ENCODE assay signal across 31 cellular contexts in genomic region chr5:26864061-26864460, GRCh38.
"Had no signal": no experiment of that assay in that cellular context is flagged by ENCODE, and none has a peak within 500 bp of the region (broad histone marks: within the 10 kb centered on the region; RNA-seq: fewer than 3 reads in every experiment).

No MANE protein-coding gene starts in this region.

- H3K27me3 ChIP-seq: neural progenitor cell, ovary, spleen, suprapubic skin, testis, tibial artery, transverse colon, upper lobe of right lung, uterus had no signal

- DNase-seq: natural killer cell; occipital lobe; ovary; posterior cingulate gyrus; psoas muscle; right cardiac atrium; spleen; stimulated activated CD4-positive, alpha-beta T cell treated with anti-CD3 and anti-CD28 coated beads, Interleukin-12 subunit alpha, Interleukin-12 subunit beta, amount 100 ng/mL, for 4 hours; stimulated activated CD4-positive, alpha-beta T cell treated with anti-CD3 and anti-CD28 coated beads, Interleukin-1b, Interleukin-23, amount 100 ng/mL, for 48 hours; stimulated activated CD4-positive, alpha-beta T cell treated with anti-CD3 and anti-CD28 coated beads, Interleukin-4, amount 100 ng/mL, for 1 hour; stimulated activated CD4-positive, alpha-beta T cell treated with anti-CD3 and anti-CD28 coated beads, Interleukin-4, amount 100 ng/mL, for 4 hours; stimulated activated CD8-positive, alpha-beta memory T cell treated with anti-CD3 and anti-CD28 coated beads, Interleukin-4, amount 100 ng/mL, for 48 hours; stimulated activated naive CD4-positive, alpha-beta T cell; stimulated activated naive CD8-positive, alpha-beta T cell treated with anti-CD3 and anti-CD28 coated beads, Interleukin-15, amount 100 ng/mL, for 72 hours; stimulated activated naive CD8-positive, alpha-beta T cell treated with anti-CD3 and anti-CD28 coated beads, Interleukin-15, Interleukin-2, amounts not matched to agents 100 U/mL and 50 U/mL, for 24 hours; substantia nigra; testis; tibial artery; transverse colon; upper lobe of right lung; uterus had no signal

- H3K79me2 ChIP-seq: parathyroid adenoma had no signal

- H3K27ac ChIP-seq: neural progenitor cell, ovary, parathyroid adenoma, psoas muscle, skin epidermis, spleen, suprapubic skin, testis, tibial artery, transverse colon, upper lobe of right lung, uterus had no signal

- H3K4me1 ChIP-seq: neural progenitor cell, parathyroid adenoma, psoas muscle, spleen, suprapubic skin, testis, tibial artery, transverse colon, upper lobe of right lung, uterus had no signal

- H3K4me3 Mint-ChIP-seq: natural killer cell; nephron; neural progenitor cell; stimulated activated memory B cell treated with anti-CD40 and anti-IgM and Interleukin-4, amounts not matched to agents 10 μg/mL and 1 μg/mL and 100 μg/mL, for 72 hours; stimulated activated naive CD8-positive, alpha-beta T cell treated with anti-CD3 and anti-CD28 coated beads, Interleukin-15, amount 100 ng/mL, for 72 hours; type B pancreatic cell had no signal

- H3K4me3 ChIP-seq: neural progenitor cell, ovary, psoas muscle, skin epidermis, smooth muscle cell, spleen, suprapubic skin, testis, tibial artery, transverse colon, upper lobe of right lung, uterus had no signal

- H3K4me2 ChIP-seq: neural progenitor cell, smooth muscle cell had no signal

- H3K36me3 Mint-ChIP-seq: natural killer cell; neural progenitor cell; stimulated activated memory B cell treated with anti-CD40 and anti-IgM and Interleukin-4, amounts not matched to agents 10 μg/mL and 1 μg/mL and 100 μg/mL, for 72 hours; type B pancreatic cell had no signal

- H3K9ac ChIP-seq: neural progenitor cell, parathyroid adenoma had no signal

- H3K9me3 ChIP-seq: ovary, psoas muscle, suprapubic skin, testis, tibial artery, transverse colon, upper lobe of right lung, uterus had no signal

- H3K36me3 ChIP-seq: neural progenitor cell, ovary, spleen, suprapubic skin, tibial artery, transverse colon, upper lobe of right lung, uterus had no signal

- H3K9me3 Mint-ChIP-seq: nephron, neural progenitor cell, type B pancreatic cell had no signal

- H3K27me3 Mint-ChIP-seq: progenitor cell of endocrine pancreas; stimulated activated memory B cell treated with anti-CD40 and anti-IgM and Interleukin-4, amounts not matched to agents 10 μg/mL and 1 μg/mL and 100 μg/mL, for 72 hours; stimulated activated naive CD8-positive, alpha-beta T cell treated with anti-CD3 and anti-CD28 coated beads, Interleukin-15, amount 100 ng/mL, for 72 hours; type B pancreatic cell had no signal

- H3K4me1 Mint-ChIP-seq: natural killer cell; nephron; neural progenitor cell; stimulated activated memory B cell treated with anti-CD40 and anti-IgM and Interleukin-4, amounts not matched to agents 10 μg/mL and 1 μg/mL and 100 μg/mL, for 72 hours; stimulated activated naive CD8-positive, alpha-beta T cell treated with anti-CD3 and anti-CD28 coated beads, Interleukin-15, amount 100 ng/mL, for 72 hours had no signal

- ATAC-seq: natural killer cell; psoas muscle; right cardiac atrium; sciatic nerve; stimulated activated memory B cell treated with anti-CD40 and anti-IgM and Interleukin-4, amounts not matched to agents 10 μg/mL and 1 μg/mL and 100 μg/mL, for 72 hours; stimulated activated naive CD8-positive, alpha-beta T cell treated with anti-CD3 and anti-CD28 coated beads, Interleukin-15, amount 100 ng/mL, for 72 hours; stimulated activated naive CD8-positive, alpha-beta T cell treated with anti-CD3 and anti-CD28 coated beads, Interleukin-15, Interleukin-2, amounts not matched to agents 100 U/mL and 50 U/mL, for 24 hours; upper lobe of right lung had no signal

- H2AFZ ChIP-seq: neural progenitor cell, parathyroid adenoma had no signal

- H3K27ac Mint-ChIP-seq: natural killer cell; nephron; neural progenitor cell; progenitor cell of endocrine pancreas; stimulated activated memory B cell treated with anti-CD40 and anti-IgM and Interleukin-4, amounts not matched to agents 10 μg/mL and 1 μg/mL and 100 μg/mL, for 72 hours; stimulated activated naive CD8-positive, alpha-beta T cell treated with anti-CD3 and anti-CD28 coated beads, Interleukin-15, amount 100 ng/mL, for 72 hours; type B pancreatic cell had no signal
